In genomic region chr1:15847893-15848142, GRCh38 we compare ENCODE assay signal across 9 cellular contexts. TPM values are rescaled to one million over a fixed set of nuclear protein-coding genes. Genes with fewer than 3 reads are reported as not detected.
DNase-seq lines count a peak whose midpoint lies in the region; FAIRE-seq and TF ChIP-seq lines count a peak whose summit lies in the region.
"Had no signal": no experiment of that assay in that cellular context is flagged by ENCODE, and none has a peak within 500 bp of the region (broad histone marks: within the 10 kb centered on the region; RNA-seq: fewer than 3 reads in every experiment).

No MANE protein-coding gene starts in this region.

- intact Hi-C loops in ovary (cut with DNase I): loop anchor here in 2 of 4 donors (2.0 to 10.0 kb wide), 4 partner anchors 13 to 97 kb away; no protein-coding TSS in a partner anchor

- peaks cover 46% of the 10 kb centered on the region for H3K4me1 ChIP-seq in OCI-LY3 (ENCODE audit: low read length)
- H3K4me1 ChIP-seq in ovary (ENCODE audit: insufficient read depth): peaks cover 6% of the 10 kb centered on the region

- peak overlapping the region; percentile 59 for H3K4me3 Mint-ChIP-seq in endothelial cell (ENCODE audit: unreplicated experiment)

- H3K27me3 ChIP-seq in OCI-LY3 (ENCODE audit: low read depth, low read length) (no peaks in the 10 kb centered on the region), ovary (no peaks in the 10 kb centered on the region)

- no peak for TF ChIP-seq EP300 in ovary (IDR thresholded peaks at IDR 0.05)

- peak overlapping the region; percentile 99 for H3K4me2 ChIP-seq in OCI-LY3 (ENCODE audit: low read length)

- FAIRE-seq in HTR-8/SVneo (lab: Jason Lieb, UNC): no peak
- FAIRE-seq: endometrium had no signal

- peaks cover 5% of the 10 kb centered on the region for H4K20me1 ChIP-seq in OCI-LY3 (ENCODE audit: insufficient read depth, low read length)

- no peaks in the 10 kb centered on the region for H3K36me3 ChIP-seq in OCI-LY3 (replicated peaks; ENCODE audit: low read depth, low read length)
- H3K36me3 ChIP-seq in ovary: no peaks in the 10 kb centered on the region

- peak; percentile 74 for TF ChIP-seq POLR2A in ovary (IDR thresholded peaks at IDR 0.05)

- peaks cover 26% of the 10 kb centered on the region for H3K4me1 Mint-ChIP-seq in endothelial cell (ENCODE audit: unreplicated experiment)

- H3K36me3 Mint-ChIP-seq in endothelial cell (ENCODE audit: low read depth, unreplicated experiment): peaks cover 6% of the 10 kb centered on the region

- H3K9ac ChIP-seq in OCI-LY3 (ENCODE audit: low read length): peak overlapping the region; percentile 76

- no peaks in the 10 kb centered on the region for H3K9me3 Mint-ChIP-seq in endothelial cell (ENCODE audit: unreplicated experiment)

- H3K4me3 ChIP-seq in OCI-LY3 (ENCODE audit: low read length) (peak overlapping the region; percentile 90), ovary (peak overlapping the region; percentile 93)

- no peak overlapping the region for H2AFZ ChIP-seq in OCI-LY3 (ENCODE audit: low read depth, low read length)

- TF ChIP-seq CTCF in OCI-LY3 (IDR thresholded peaks at IDR 0.05; ENCODE audit: low read depth, low read length): no peak
- no peak for TF ChIP-seq CTCF in endothelial cell (IDR thresholded peaks at IDR 0.05; ENCODE audit: unreplicated experiment)
- TF ChIP-seq CTCF in ovary (IDR thresholded peaks at IDR 0.05): no peak

- H3K9me3 ChIP-seq in OCI-LY3 (ENCODE audit: insufficient read depth, low read length) (no peaks in the 10 kb centered on the region; the same call in 1 of the 2 replicates), ovary (no peaks in the 10 kb centered on the region)

- peaks cover 51% of the 10 kb centered on the region for H3K79me2 ChIP-seq in OCI-LY3 (ENCODE audit: low read length)

- 0 to 1% (median 1%) methylated on average over 9 to 34 of the region's 34 CpGs for WGBS in ovary, 3 donors

- DNase-seq in CMK (ENCODE audit: low read depth) (peak; percentile 32), endothelial cell (ENCODE audit: low spot score) (no peak), ovary (no peak), NCI-H2227 treated with DMSO at 0.1 percent for 48 hours (lab: John Stamatoyannopoulos, UW) (no peak), AML-193 (lab: John Stamatoyannopoulos, UW) (no peak), RPMI8226 (no peak), HTR-8/SVneo (ENCODE audit: insufficient read length, low spot score) (no peak)

- peaks cover 13% of the 10 kb centered on the region for H3K27me3 Mint-ChIP-seq in endothelial cell (ENCODE audit: unreplicated experiment)

- H3K27ac ChIP-seq in OCI-LY3 (ENCODE audit: low read length) (peak overlapping the region; percentile 61), ovary (peak overlapping the region; percentile 97 to 99)

- no peak overlapping the region for H3K27ac Mint-ChIP-seq in endothelial cell (ENCODE audit: unreplicated experiment)

RNA-seq across cellular contexts. Expression of gene SPEN, which starts 0.3 kb away (rescaled TPM):
- 33.5 TPM for total RNA-seq in endothelial cell (ENCODE audit: unreplicated experiment)
- 10 to 100 TPM; 38.0 to 93.2 (median 65.6) TPM for total RNA-seq in ovary
- polyA plus RNA-seq in ovary: 10 to 100 TPM; 30.5 to 41.7 TPM

RNA-seq across cellular contexts. Expression of gene UQCRHL, which starts 40.4 kb away (rescaled TPM):
- 2.4 TPM for total RNA-seq in endothelial cell (ENCODE audit: unreplicated experiment)
- 1 to 10 TPM in 6 of 7 donors, under 1 TPM in 1; 0.65 to 3.3 (median 1.2) TPM for total RNA-seq in ovary
- polyA plus RNA-seq in ovary: 1 to 10 TPM; 1.4 to 5.6 TPM
